Comparison of ENCODE assay signal across 10 cellular contexts in the genomic region with DNA sequence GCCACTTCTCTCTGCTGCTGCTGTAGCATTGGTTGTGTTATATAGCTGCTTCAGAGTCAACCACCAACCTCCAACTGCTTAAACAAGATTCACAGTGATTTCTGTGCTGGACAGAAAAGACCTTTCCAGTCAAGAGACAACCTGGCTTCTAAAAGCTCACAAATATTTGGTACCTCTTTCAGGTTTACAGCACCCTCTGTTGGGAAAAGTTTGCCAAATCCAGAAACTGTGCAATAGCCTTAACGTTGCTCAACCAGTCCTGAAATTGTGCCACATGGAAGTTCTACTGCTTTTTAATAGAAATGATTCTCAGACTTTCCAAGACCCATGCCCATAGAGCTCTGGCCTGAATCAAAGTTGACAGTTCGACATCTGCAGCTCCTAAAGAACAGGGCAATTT.
A peak's percentile ranks its signal among the peaks of the same experiment; 100 is the strongest.
DNase-seq lines count a peak whose midpoint lies in the region; ATAC-seq and TF ChIP-seq lines count a peak whose summit lies in the region.
"Had no signal": no experiment of that assay in that cellular context is flagged by ENCODE, and none has a peak within 500 bp of the region (broad histone marks: within the 10 kb centered on the region; RNA-seq: fewer than 3 reads in every experiment).

No MANE protein-coding gene starts in this region.

- no peak overlapping the region for H2AFZ ChIP-seq in Karpas-422 (ENCODE audit: low read length)

- H3K4me2 ChIP-seq in Karpas-422 (ENCODE audit: low read depth, low read length, poor library complexity, severe bottlenecking): no peak overlapping the region

- H3K9me3 ChIP-seq in Karpas-422 (ENCODE audit: low read length) (no peaks in the 10 kb centered on the region), right cardiac atrium (ENCODE audit: control insufficient read depth, low read length) (no peaks in the 10 kb centered on the region)

- intact Hi-C loops in right cardiac atrium (cut with DNase I): no loop called here

- H3K9me2 ChIP-seq in Karpas-422 (replicated peaks; ENCODE audit: insufficient read depth, low read length): no peaks in the 10 kb centered on the region

- no peaks in the 10 kb centered on the region for H3K27me3 Mint-ChIP-seq in nephron progenitor cell (ENCODE audit: low read depth, poor library complexity)
- H3K27me3 Mint-ChIP-seq in T-cell: peaks cover 0 to 8% of the 10 kb centered on the region in 2 donors
- H3K27me3 Mint-ChIP-seq: activated CD8-positive, alpha-beta memory T cell treated with anti-CD3 and anti-CD28 coated beads, Interleukin-2, amount 10 ng/mL, durations not matched to agents 7 days and 5 days had no signal

- no peaks in the 10 kb centered on the region for H3K9me3 Mint-ChIP-seq in nephron progenitor cell
- H3K9me3 Mint-ChIP-seq in T-cell: peaks cover 0 to 3% (median 0%) of the 10 kb centered on the region in 3 donors

- H3K4me3 ChIP-seq in Karpas-422 (ENCODE audit: low read length) (no peak overlapping the region), astrocyte of the cerebellum (ENCODE audit: low read depth, low read length) (no peak overlapping the region), right cardiac atrium (ENCODE audit: low read length) (no peak overlapping the region)

- H3K27ac ChIP-seq in Karpas-422 (ENCODE audit: low read length): no peak overlapping the region
- H3K27ac ChIP-seq in right cardiac atrium (ENCODE audit: low read length): no peak overlapping the region

- no peaks in the 10 kb centered on the region for H3K36me3 ChIP-seq in Karpas-422 (ENCODE audit: insufficient read depth, low read length)

- ATAC-seq in HG03025 (IDR thresholded peaks at IDR 0.05; ENCODE audit: low FRiP score, unreplicated experiment) (no peak), right cardiac atrium (no peak), HG03520 (IDR thresholded peaks at IDR 0.05; ENCODE audit: unreplicated experiment) (no peak), T-cell (replicated peaks in 1 of 4) (no peak)
- ATAC-seq: activated CD8-positive, alpha-beta memory T cell treated with anti-CD3 and anti-CD28 coated beads, Interleukin-2, amount 10 ng/mL, durations not matched to agents 7 days and 5 days had no signal

- H3K27me3 ChIP-seq in Karpas-422 (ENCODE audit: low read length) (no peaks in the 10 kb centered on the region), right cardiac atrium (ENCODE audit: control insufficient read depth, insufficient read depth) (no peaks in the 10 kb centered on the region)

- no peaks in the 10 kb centered on the region for H3K4me1 ChIP-seq in Karpas-422 (ENCODE audit: low read length)
- H3K4me1 ChIP-seq in right cardiac atrium (ENCODE audit: control insufficient read depth, insufficient read depth, low read length): no peaks in the 10 kb centered on the region

- H3K4me1 Mint-ChIP-seq in nephron progenitor cell (peaks cover 4% of the 10 kb centered on the region), T-cell (no peaks in the 10 kb centered on the region)
- H3K4me1 Mint-ChIP-seq: activated CD8-positive, alpha-beta memory T cell treated with anti-CD3 and anti-CD28 coated beads, Interleukin-2, amount 10 ng/mL, durations not matched to agents 7 days and 5 days had no signal

- 34% methylated on average over 2 of the region's 2 CpGs for WGBS in right cardiac atrium

- CTCF ChIA-PET in T-cell (lab: Charles Lee): interaction anchor here in 1 of 2 donors (0.6 kb wide), 1 partner anchor 38 kb away, joined by 3 read pairs; no protein-coding TSS in a partner anchor

- H3K79me2 ChIP-seq in Karpas-422 (ENCODE audit: low read length): no peaks in the 10 kb centered on the region

- H3K9ac ChIP-seq in Karpas-422 (ENCODE audit: low read length): no peak overlapping the region

- TF ChIP-seq CTCF in GM12872 (IDR thresholded peaks at IDR 0.05; ENCODE audit: insufficient read depth, low read depth, low read length) (0 out of 3 replicates have a peak, but pooled peaks have one; percentile 2), astrocyte of the cerebellum (IDR thresholded peaks at IDR 0.05; ENCODE audit: low read depth, low read length, missing control alignments) (peak; percentile 22), nephron progenitor cell (IDR thresholded peaks at IDR 0.05) (peak; percentile 36)

- H3K27ac Mint-ChIP-seq in nephron progenitor cell: peak overlapping the region; percentile 74
- H3K27ac Mint-ChIP-seq in T-cell: no peak overlapping the region
- H3K27ac Mint-ChIP-seq: activated CD8-positive, alpha-beta memory T cell treated with anti-CD3 and anti-CD28 coated beads, Interleukin-2, amount 10 ng/mL, durations not matched to agents 7 days and 5 days had no signal

- POLR2A ChIA-PET in T-cell (lab: Charles Lee): no interaction called here

- peak; percentile 45 for DNase-seq in Karpas-422
- DNase-seq in astrocyte of the cerebellum (ENCODE audit: low read depth): peak; percentile 1
- DNase-seq in nephron progenitor cell: peak; percentile 20
- DNase-seq in right cardiac atrium: no peak
- DNase-seq in T-cell: no peak
- DNase-seq: activated CD8-positive, alpha-beta memory T cell treated with anti-CD3 and anti-CD28 coated beads, Interleukin-2, amount 10 ng/mL, durations not matched to agents 7 days and 5 days; RPMI8226 had no signal

- H3K36me3 Mint-ChIP-seq in nephron progenitor cell (ENCODE audit: low read depth) (no peaks in the 10 kb centered on the region), T-cell (no peaks in the 10 kb centered on the region)
- H3K36me3 Mint-ChIP-seq: activated CD8-positive, alpha-beta memory T cell treated with anti-CD3 and anti-CD28 coated beads, Interleukin-2, amount 10 ng/mL, durations not matched to agents 7 days and 5 days had no signal

- no peaks in the 10 kb centered on the region for H4K20me1 ChIP-seq in Karpas-422 (ENCODE audit: insufficient read depth, low read depth, low read length)

- H3K4me3 Mint-ChIP-seq in nephron progenitor cell: no peak overlapping the region
- no peak overlapping the region for H3K4me3 Mint-ChIP-seq in T-cell
- H3K4me3 Mint-ChIP-seq: activated CD8-positive, alpha-beta memory T cell treated with anti-CD3 and anti-CD28 coated beads, Interleukin-2, amount 10 ng/mL, durations not matched to agents 7 days and 5 days had no signal

- in situ Hi-C loops in astrocyte of the cerebellum (cut with HindIII; ENCODE audit: low sequenced_read_pairs): no loop called here

Comparison
In these comparisons a context has a peak if more than half of its experiments do, and no peak if none do; other contexts are left out.
1. DNase-seq: peak in Karpas-422 (single experiment), astrocyte of the cerebellum (single experiment) and nephron progenitor cell (single experiment); none in right cardiac atrium (0 of 3) and T-cell (0 of 34).
2. Peak in every context shown above with its lines, with median percentiles within 50 percentile points of each other: CTCF ChIP-seq.